In genomic region chr3:195123196-195123805, GRCh38 we compare ENCODE assay signal across 17 cellular contexts.
DNase-seq lines count a peak whose midpoint lies in the region; ATAC-seq and TF ChIP-seq lines count a peak whose summit lies in the region.
"Had no signal": no experiment of that assay in that cellular context is flagged by ENCODE, and none has a peak within 500 bp of the region (broad histone marks: within the 10 kb centered on the region; RNA-seq: fewer than 3 reads in every experiment).

No MANE protein-coding gene starts in this region.

- no peak overlapping the region for H3K27ac ChIP-seq in neural progenitor cell
- H3K27ac ChIP-seq in transverse colon, result no peak overlapping the region
- H3K27ac ChIP-seq: body of pancreas, gastrocnemius medialis, right lobe of liver had no signal

- H3K4me1 Mint-ChIP-seq in neural progenitor cell (peaks cover 43% of the 10 kb centered on the region), immature natural killer cell (peaks cover 17 to 22% of the 10 kb centered on the region in 2 donors)

- no peaks in the 10 kb centered on the region for H3K27me3 ChIP-seq in neural progenitor cell
- no peaks in the 10 kb centered on the region for H3K27me3 ChIP-seq in transverse colon
- H3K27me3 ChIP-seq: body of pancreas, gastrocnemius medialis, right lobe of liver had no signal

- H3K9ac ChIP-seq in neural progenitor cell, result no peak overlapping the region

- H3K36me3 ChIP-seq in neural progenitor cell (no peaks in the 10 kb centered on the region), transverse colon (no peaks in the 10 kb centered on the region)
- H3K36me3 ChIP-seq: gastrocnemius medialis, right lobe of liver had no signal

- H3F3A ChIP-seq in neural progenitor cell (ENCODE audit: low read depth), result peaks cover 8% of the 10 kb centered on the region

- H3K9me3 ChIP-seq in neural progenitor cell (ENCODE audit: low read depth), result no peaks in the 10 kb centered on the region
- no peaks in the 10 kb centered on the region for H3K9me3 ChIP-seq in transverse colon
- H3K9me3 ChIP-seq: body of pancreas, gastrocnemius medialis, right lobe of liver had no signal

- intact Hi-C loops in left colon (cut with DNase I, micrococcal nuclease), result no loop called here
- intact Hi-C loops in transverse colon (cut with DNase I; ENCODE audit: low total_unique reads), result no loop called here

- H3K79me2 ChIP-seq in neural progenitor cell (ENCODE audit: low read depth), result peaks cover 3% of the 10 kb centered on the region

- TF ChIP-seq POLR2A in transverse colon (IDR thresholded peaks at IDR 0.05), result no peak

- peaks cover 48% of the 10 kb centered on the region for H4K20me1 ChIP-seq in neural progenitor cell (ENCODE audit: low read depth)

- in situ Hi-C loops in transverse colon (cut with MboI; ENCODE audit: low pct_ligation_motif_present in 1 of 4, low pct_unique_long_range_greater_than_20kb in 1 of 4, low sequenced_read_pairs in 3 of 4), result loop anchor here in 1 of 4 donors (10.0 kb wide), 1 partner anchor 132 kb away; no protein-coding TSS in a partner anchor

- peaks cover 10% of the 10 kb centered on the region for H3K4me1 ChIP-seq in neural progenitor cell
- peaks cover 2 to 9% (median 4%) of the 10 kb centered on the region in 4 donors for H3K4me1 ChIP-seq in transverse colon
- H3K4me1 ChIP-seq: body of pancreas, gastrocnemius medialis, right lobe of liver had no signal

- WGBS in transverse colon (ENCODE audit: low coverage in 1 of 2), 2 donors, result 95% methylated on average over 17 of the region's 17 CpGs; no CpG with 5 or more reads in 1 of the 2 donors

- H3K4me2 ChIP-seq in neural progenitor cell, result no peak overlapping the region

- no peak overlapping the region for H3K27ac Mint-ChIP-seq in neural progenitor cell
- H3K27ac Mint-ChIP-seq in immature natural killer cell, result no peak overlapping the region
- H3K27ac Mint-ChIP-seq: activated CD8-positive, alpha-beta T cell treated with anti-CD3 and anti-CD28 coated beads for 36 hours; CD4-positive, CD25-positive, alpha-beta regulatory T cell had no signal

- H3K4me3 Mint-ChIP-seq in neural progenitor cell (no peak overlapping the region), immature natural killer cell (no peak overlapping the region)
- H3K4me3 Mint-ChIP-seq: activated CD8-positive, alpha-beta T cell treated with anti-CD3 and anti-CD28 coated beads for 36 hours; CD4-positive, CD25-positive, alpha-beta regulatory T cell had no signal

- H3K4me3 ChIP-seq in choroid plexus epithelial cell (ENCODE audit: low read depth, low read length) (no peak overlapping the region), neural progenitor cell (no peak overlapping the region), transverse colon (no peak overlapping the region)
- H3K4me3 ChIP-seq: body of pancreas, gastrocnemius medialis, right lobe of liver had no signal

- TF ChIP-seq CTCF in choroid plexus epithelial cell (conservative IDR thresholded peaks at IDR 0.05; ENCODE audit: low read depth, low read length) (peak; percentile 50), neural progenitor cell (IDR thresholded peaks at IDR 0.05) (peak; percentile 42), transverse colon (IDR thresholded peaks at IDR 0.05) (no peak)

- H2AFZ ChIP-seq in neural progenitor cell (replicated peaks), result no peak overlapping the region

- H3K27me3 Mint-ChIP-seq in neural progenitor cell (ENCODE audit: insufficient read depth, low read depth), result peaks cover 5% of the 10 kb centered on the region
- peaks cover 0 to 4% (median 0%) of the 10 kb centered on the region in 3 donors for H3K27me3 Mint-ChIP-seq in immature natural killer cell (ENCODE audit: low read depth in 3 of 3)
- H3K27me3 Mint-ChIP-seq: activated CD8-positive, alpha-beta T cell treated with anti-CD3 and anti-CD28 coated beads for 36 hours; CD4-positive, CD25-positive, alpha-beta regulatory T cell had no signal

- DNase-seq in DMS 273 (lab: John Stamatoyannopoulos, UW; ENCODE audit: unreplicated experiment), result peak; percentile 93
- DNase-seq in NCI-H2227 (lab: John Stamatoyannopoulos, UW; ENCODE audit: unreplicated experiment), result peak; percentile 59
- no peak for DNase-seq in choroid plexus epithelial cell (ENCODE audit: low read depth)
- DNase-seq in neural progenitor cell (ENCODE audit: low spot score), result peak; percentile 39
- DNase-seq in immature natural killer cell, result no peak
- DNase-seq in left colon, result no peak
- no peak for DNase-seq in NCI-H146 (lab: John Stamatoyannopoulos, UW)
- no peak for DNase-seq in transverse colon
- DNase-seq: activated CD8-positive, alpha-beta T cell treated with anti-CD3 and anti-CD28 coated beads for 36 hours; body of pancreas; CD4-positive, CD25-positive, alpha-beta regulatory T cell; effector memory CD4-positive, alpha-beta T cell; gastrocnemius medialis; MM.1S; NCI-H345; right lobe of liver; stimulated activated naive CD4-positive, alpha-beta T cell had no signal

- TF ChIP-seq EP300 in transverse colon (IDR thresholded peaks at IDR 0.05; ENCODE audit: low read depth), result no peak

- H3K36me3 Mint-ChIP-seq in neural progenitor cell (peaks cover 5% of the 10 kb centered on the region), immature natural killer cell (peaks cover 0 to 3% (median 0%) of the 10 kb centered on the region in 3 donors)

- ATAC-seq in left colon, result no peak
- ATAC-seq: activated CD8-positive, alpha-beta T cell treated with anti-CD3 and anti-CD28 coated beads for 36 hours; body of pancreas; gastrocnemius medialis; right lobe of liver had no signal

- H3K9me3 Mint-ChIP-seq in neural progenitor cell (no peaks in the 10 kb centered on the region), immature natural killer cell (no peaks in the 10 kb centered on the region)
- H3K9me3 Mint-ChIP-seq: activated CD8-positive, alpha-beta T cell treated with anti-CD3 and anti-CD28 coated beads for 36 hours; CD4-positive, CD25-positive, alpha-beta regulatory T cell had no signal

Comparison
In these comparisons a context has a peak if more than half of its experiments do, and no peak if none do; other contexts are left out.
1. DNase-seq: peak in DMS 273 (single experiment), NCI-H2227 (single experiment) and neural progenitor cell (single experiment); none in choroid plexus epithelial cell (single experiment), immature natural killer cell (0 of 3), left colon (0 of 2), NCI-H146 (single experiment) and transverse colon (single experiment).
2. CTCF ChIP-seq: peak in choroid plexus epithelial cell (single experiment) and neural progenitor cell (single experiment); none in transverse colon (0 of 5).